Comparison of ENCODE assay signal across 2 cellular contexts in genomic region chr16:86753399-86753798, GRCh38.
TF ChIP-seq lines count a peak whose summit lies in the region.

No MANE protein-coding gene starts in this region.

TF ChIP-seq in GM23338, 12 proteins besides CTCF, POLR2A, EP300 and RAD21:
- no peak for TF ChIP-seq ETS1 (IDR thresholded peaks at IDR 0.05)
- TF ChIP-seq ZNF114 (CRISPR knock-in tag; IDR thresholded peaks at IDR 0.05): no peak
- TF ChIP-seq POLR2AphosphoS5 (IDR thresholded peaks at IDR 0.05; ENCODE audit: low read depth): no peak
- TF ChIP-seq EZH2phosphoT487 (IDR thresholded peaks at IDR 0.05; ENCODE audit: unreplicated experiment): no peak
- no peak for TF ChIP-seq STAT1 (IDR thresholded peaks at IDR 0.05; ENCODE audit: unreplicated experiment)
- no peak for TF ChIP-seq JUNB (IDR thresholded peaks at IDR 0.05; ENCODE audit: unreplicated experiment)
- no peak for TF ChIP-seq ZNF462 (CRISPR knock-in tag; IDR thresholded peaks at IDR 0.05)
- TF ChIP-seq REST (IDR thresholded peaks at IDR 0.05; ENCODE audit: unreplicated experiment): no peak
- TF ChIP-seq ZNF331 (CRISPR knock-in tag; IDR thresholded peaks at IDR 0.05; ENCODE audit: low read depth): no peak
- TF ChIP-seq EZH2 (IDR thresholded peaks at IDR 0.05; ENCODE audit: low read depth, unreplicated experiment): no peak
- no peak for TF ChIP-seq CREB1 (CRISPR knock-in tag; IDR thresholded peaks at IDR 0.05; ENCODE audit: low read depth)
- no peak for TF ChIP-seq NANOG (IDR thresholded peaks at IDR 0.05; ENCODE audit: borderline replicate concordance)

TF ChIP-seq in H1, 55 proteins besides CTCF, POLR2A, EP300 and RAD21 (continued from another document):
- TF ChIP-seq E2F6 (IDR thresholded peaks at IDR 0.05) (no peak), EZH2 (IDR thresholded peaks at IDR 0.05; ENCODE audit: low read depth, low read length, severe bottlenecking) (no peak), SIN3A (conservative IDR thresholded peaks at IDR 0.05 in 1 of 2, IDR thresholded peaks at IDR 0.05 in 1 of 2; ENCODE audit: low read depth in 1 of 2, low read length in 2 of 2) (no peak), CHD7 (IDR thresholded peaks at IDR 0.05; ENCODE audit: insufficient replicate concordance, low read length) (no peak), SP1 (IDR thresholded peaks at IDR 0.05; ENCODE audit: low read depth, low read length) (no peak), RXRA (IDR thresholded peaks at IDR 0.05; ENCODE audit: insufficient read depth, low read depth, low read length) (no peak), ASH2L (IDR thresholded peaks at IDR 0.05; ENCODE audit: low read length) (no peak), PHF8 (conservative IDR thresholded peaks at IDR 0.05; ENCODE audit: low read depth, low read length) (no peak), KDM4A (IDR thresholded peaks at IDR 0.05; ENCODE audit: low read depth, low read length, severe bottlenecking) (no peak), ZNF274 (IDR thresholded peaks at IDR 0.05; ENCODE audit: borderline replicate concordance, extremely low read depth, low read length) (no peak), CBX8 (IDR thresholded peaks at IDR 0.05; ENCODE audit: borderline replicate concordance, low read depth, low read length) (no peak), TBP (IDR thresholded peaks at IDR 0.05; ENCODE audit: low read depth, low read length) (no peak)
